In genomic region chr15:49847937-49848823, GRCh38 we compare ENCODE assay signal across 13 cellular contexts.
DNase-seq lines count a peak whose midpoint lies in the region; ATAC-seq and TF ChIP-seq lines count a peak whose summit lies in the region.
"Had no signal": no experiment of that assay in that cellular context is flagged by ENCODE, and none has a peak within 500 bp of the region (broad histone marks: within the 10 kb centered on the region; RNA-seq: fewer than 3 reads in every experiment).

No MANE protein-coding gene starts in this region.

- no peak for ATAC-seq in HG02884 (IDR thresholded peaks at IDR 0.05; ENCODE audit: unreplicated experiment)
- ATAC-seq in HG02981 (IDR thresholded peaks at IDR 0.05; ENCODE audit: unreplicated experiment) = no peak
- ATAC-seq: activated T-cell treated with anti-CD3 and anti-CD28 coated beads, Interleukin-2, amount 50 U/mL, for 72 hours had no signal

- no peak overlapping the region for H3K4me3 ChIP-seq in fibroblast of the aortic adventitia (ENCODE audit: low read depth, low read length)
- no peak overlapping the region for H3K4me3 ChIP-seq in smooth muscle cell
- H3K4me3 ChIP-seq: upper lobe of left lung had no signal

- peaks cover 12% of the 10 kb centered on the region for H3K36me3 ChIP-seq in smooth muscle cell (ENCODE audit: low read depth)
- H3K36me3 ChIP-seq: upper lobe of left lung, WERI-Rb-1 had no signal

- H3K9ac ChIP-seq in smooth muscle cell (ENCODE audit: low read depth) = peak overlapping the region; percentile 50

- H4K20me1 ChIP-seq in smooth muscle cell (ENCODE audit: low read depth) = no peaks in the 10 kb centered on the region

- peaks cover 8% of the 10 kb centered on the region for H3K9me3 ChIP-seq in smooth muscle cell (replicated peaks; ENCODE audit: low read depth)
- H3K9me3 ChIP-seq: upper lobe of left lung had no signal

- 24% methylated on average over 5 of the region's 5 CpGs for WGBS in smooth muscle cell (ENCODE audit: low lambda C conversion rate)

- no peak for TF ChIP-seq CTCF in fibroblast of the aortic adventitia (IDR thresholded peaks at IDR 0.05; ENCODE audit: insufficient read depth, low read length)
- TF ChIP-seq CTCF in smooth muscle cell (IDR thresholded peaks at IDR 0.05; ENCODE audit: borderline replicate concordance, insufficient read depth, poor library complexity, severe bottlenecking) = no peak

- peaks cover 8% of the 10 kb centered on the region for H3F3A ChIP-seq in smooth muscle cell (ENCODE audit: low read depth)

- H3K27me3 ChIP-seq in smooth muscle cell (ENCODE audit: low read depth) = no peaks in the 10 kb centered on the region
- H3K27me3 ChIP-seq: upper lobe of left lung had no signal

- H3K4me1 ChIP-seq in smooth muscle cell (ENCODE audit: low read depth) = peaks cover 8% of the 10 kb centered on the region
- H3K4me1 ChIP-seq: upper lobe of left lung had no signal

- H2AFZ ChIP-seq in smooth muscle cell (ENCODE audit: low read depth) = no peak overlapping the region

- DNase-seq in GM04503 (ENCODE audit: low read depth) (peak; percentile 97), T1000 (lab: John Stamatoyannopoulos, UW) (peak; percentile 11), fibroblast of the aortic adventitia (ENCODE audit: low read depth) (peak; percentile 100), smooth muscle cell (lab: John Stamatoyannopoulos, UW; ENCODE audit: unreplicated experiment) (no peak), NCI-H1105 (lab: John Stamatoyannopoulos, UW) (no peak)
- no peak for DNase-seq in stimulated activated CD4-positive, alpha-beta T cell treated with anti-CD3 and anti-CD28 coated beads, Interleukin-15, amount 100 ng/mL, for 24 hours
- DNase-seq: activated T-cell treated with anti-CD3 and anti-CD28 coated beads, Interleukin-2, amount 50 U/mL, for 72 hours; DMS 273 treated with DMSO at 0.1 percent for 48 hours; NCI-H2107; upper lobe of left lung; WERI-Rb-1 had no signal

- H3K27ac ChIP-seq in smooth muscle cell (ENCODE audit: low read depth) = peak overlapping the region; percentile 91
- H3K27ac ChIP-seq: upper lobe of left lung, WERI-Rb-1 had no signal

- peak overlapping the region; percentile 74 for H3K4me2 ChIP-seq in smooth muscle cell

- H3K79me2 ChIP-seq in smooth muscle cell (ENCODE audit: low read depth) = no peaks in the 10 kb centered on the region

Comparison
In these comparisons a context has a peak if more than half of its experiments do, and no peak if none do; other contexts are left out.
1. DNase-seq: peak in GM04503 (single experiment), T1000 (single experiment) and fibroblast of the aortic adventitia (single experiment); none in smooth muscle cell (single experiment), NCI-H1105 (single experiment) and stimulated activated CD4-positive, alpha-beta T cell treated with anti-CD3 and anti-CD28 coated beads, Interleukin-15, amount 100 ng/mL, for 24 hours (single experiment).